In the genomic region with DNA sequence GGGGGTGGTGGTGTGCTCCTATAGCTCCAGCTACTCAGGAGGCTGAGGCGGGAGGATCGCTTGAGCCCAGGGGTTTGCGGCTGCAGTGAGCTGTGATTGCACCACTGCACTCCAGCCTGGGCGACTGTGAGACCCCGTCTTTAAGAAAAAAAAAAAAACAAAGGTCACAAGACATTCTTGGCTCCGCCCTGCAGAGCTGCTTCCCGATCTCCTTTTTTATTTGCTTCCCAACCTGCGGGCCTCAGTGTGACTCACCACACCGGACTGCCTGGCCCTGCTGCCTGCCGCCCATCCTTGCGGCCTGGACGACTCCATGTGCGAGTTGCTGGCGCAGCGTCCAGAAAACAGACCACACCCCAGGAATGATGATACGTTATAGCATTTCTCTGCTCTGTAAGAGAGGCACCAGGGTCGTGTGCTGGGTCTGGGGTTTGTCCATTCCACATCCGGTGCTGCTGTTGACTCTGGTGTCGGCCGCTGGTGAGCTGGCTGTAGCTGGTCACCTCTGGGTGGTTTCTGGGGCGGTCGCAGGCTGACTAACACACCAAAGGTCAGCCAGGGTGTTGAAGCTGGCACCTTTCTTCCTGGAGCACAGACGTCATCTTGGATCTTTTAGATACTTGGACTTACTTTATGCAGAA, we compare ENCODE assay signal across 1 cellular context.
TF ChIP-seq lines count a peak whose summit lies in the region.

No MANE protein-coding gene starts in this region.

TF ChIP-seq in liver, 16 proteins besides CTCF, POLR2A, EP300 and RAD21 (continued from another document):
- TF ChIP-seq, protein P1, sequence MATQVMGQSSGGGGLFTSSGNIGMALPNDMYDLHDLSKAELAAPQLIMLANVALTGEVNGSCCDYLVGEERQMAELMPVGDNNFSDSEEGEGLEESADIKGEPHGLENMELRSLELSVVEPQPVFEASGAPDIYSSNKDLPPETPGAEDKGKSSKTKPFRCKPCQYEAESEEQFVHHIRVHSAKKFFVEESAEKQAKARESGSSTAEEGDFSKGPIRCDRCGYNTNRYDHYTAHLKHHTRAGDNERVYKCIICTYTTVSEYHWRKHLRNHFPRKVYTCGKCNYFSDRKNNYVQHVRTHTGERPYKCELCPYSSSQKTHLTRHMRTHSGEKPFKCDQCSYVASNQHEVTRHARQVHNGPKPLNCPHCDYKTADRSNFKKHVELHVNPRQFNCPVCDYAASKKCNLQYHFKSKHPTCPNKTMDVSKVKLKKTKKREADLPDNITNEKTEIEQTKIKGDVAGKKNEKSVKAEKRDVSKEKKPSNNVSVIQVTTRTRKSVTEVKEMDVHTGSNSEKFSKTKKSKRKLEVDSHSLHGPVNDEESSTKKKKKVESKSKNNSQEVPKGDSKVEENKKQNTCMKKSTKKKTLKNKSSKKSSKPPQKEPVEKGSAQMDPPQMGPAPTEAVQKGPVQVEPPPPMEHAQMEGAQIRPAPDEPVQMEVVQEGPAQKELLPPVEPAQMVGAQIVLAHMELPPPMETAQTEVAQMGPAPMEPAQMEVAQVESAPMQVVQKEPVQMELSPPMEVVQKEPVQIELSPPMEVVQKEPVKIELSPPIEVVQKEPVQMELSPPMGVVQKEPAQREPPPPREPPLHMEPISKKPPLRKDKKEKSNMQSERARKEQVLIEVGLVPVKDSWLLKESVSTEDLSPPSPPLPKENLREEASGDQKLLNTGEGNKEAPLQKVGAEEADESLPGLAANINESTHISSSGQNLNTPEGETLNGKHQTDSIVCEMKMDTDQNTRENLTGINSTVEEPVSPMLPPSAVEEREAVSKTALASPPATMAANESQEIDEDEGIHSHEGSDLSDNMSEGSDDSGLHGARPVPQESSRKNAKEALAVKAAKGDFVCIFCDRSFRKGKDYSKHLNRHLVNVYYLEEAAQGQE (IDR thresholded peaks at IDR 0.05) = peak; percentile 26
